In the genomic region with DNA sequence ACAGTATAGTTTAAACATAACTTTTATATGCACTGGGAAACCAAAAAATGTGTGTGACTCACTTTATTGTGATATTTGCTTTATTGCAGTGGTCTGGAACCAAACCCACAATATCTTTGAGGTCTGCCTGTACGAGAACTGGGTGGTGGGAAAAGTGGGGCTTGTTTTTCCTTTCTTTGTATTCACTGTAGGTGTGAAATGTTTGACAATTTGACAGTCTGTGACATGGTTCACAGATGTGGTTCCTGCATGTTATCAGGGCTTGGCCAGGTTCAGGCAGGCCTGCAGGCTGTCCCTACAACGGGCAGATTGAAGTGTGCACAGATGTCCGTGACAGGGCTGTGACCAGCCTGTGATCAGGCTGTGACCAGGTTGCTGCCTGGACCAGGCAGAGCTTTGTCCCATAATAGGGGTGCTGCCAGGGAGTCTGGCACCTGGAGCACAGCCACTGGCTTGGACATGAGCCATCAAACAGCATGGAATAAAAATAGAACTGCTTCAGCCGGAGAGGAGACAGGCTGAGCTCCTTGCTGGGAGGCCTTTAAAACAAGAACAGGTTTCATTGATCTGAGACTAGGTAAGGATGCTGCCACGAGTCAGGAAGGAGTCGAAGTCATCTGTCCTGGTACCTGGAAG, we compare ENCODE assay signal across 9 cellular contexts.
A peak's percentile ranks its signal among the peaks of the same experiment; 100 is the strongest.
DNase-seq lines count a peak whose midpoint lies in the region; ATAC-seq and TF ChIP-seq lines count a peak whose summit lies in the region.
"Had no signal": no experiment of that assay in that cellular context is flagged by ENCODE, and none has a peak within 500 bp of the region (broad histone marks: within the 10 kb centered on the region; RNA-seq: fewer than 3 reads in every experiment).

No MANE protein-coding gene starts in this region.

- no peaks in the 10 kb centered on the region for H3K36me3 ChIP-seq in neuronal stem cell (replicated peaks in 1 of 2; ENCODE audit: control insufficient read depth in 2 of 2, insufficient read depth in 2 of 2, low read length in 2 of 2)

- no peak overlapping the region for H2BK120ac ChIP-seq in neuronal stem cell (ENCODE audit: low read depth, low read length)

- no peak overlapping the region for H4K8ac ChIP-seq in neuronal stem cell (ENCODE audit: low read depth, low read length)

- H3K14ac ChIP-seq in neuronal stem cell (ENCODE audit: low read length) = peak overlapping the region; percentile 56

- no peak overlapping the region for H2BK12ac ChIP-seq in neuronal stem cell (ENCODE audit: low read length)

- H3K18ac ChIP-seq in neuronal stem cell (ENCODE audit: low read length) = peak overlapping the region; percentile 83

- H3K4me1 ChIP-seq in neuronal stem cell (ENCODE audit: control insufficient read depth in 2 of 2, insufficient read depth in 1 of 2, low read depth in 1 of 2, low read length in 2 of 2) = peaks cover 1 to 3% of the 10 kb centered on the region in 2 donors

- peaks cover 12% of the 10 kb centered on the region for H3K9me3 Mint-ChIP-seq in type B pancreatic cell

- no peak overlapping the region for H3K27ac ChIP-seq in neuronal stem cell (replicated peaks; ENCODE audit: low read length)
- H3K27ac ChIP-seq: parathyroid adenoma had no signal

- H3K27me3 ChIP-seq in neuronal stem cell (ENCODE audit: control insufficient read depth in 3 of 3, insufficient read depth in 3 of 3, low read depth in 1 of 3, low read length in 3 of 3) = peaks cover 2 to 16% (median 11%) of the 10 kb centered on the region in 3 experiments

- no CpG with 5 or more reads among the region's 6 CpGs for WGBS in neuronal stem cell (ENCODE audit: extremely low coverage in 2 of 2, insufficient read length in 2 of 2, insufficient replicate concordance in 1 of 2), 2 donors

- H3K4me2 ChIP-seq in neuronal stem cell (ENCODE audit: insufficient read depth, low read length, poor library complexity, severe bottlenecking) = no peak overlapping the region

- H2AK5ac ChIP-seq in neuronal stem cell (ENCODE audit: low read depth, low read length) = peak overlapping the region; percentile 81

- no peak overlapping the region for H4K91ac ChIP-seq in neuronal stem cell (ENCODE audit: low read depth, low read length, poor library complexity)

- H3K9me3 ChIP-seq in neuronal stem cell (replicated peaks in 1 of 2; ENCODE audit: control insufficient read depth in 2 of 2, insufficient read depth in 1 of 2, low read depth in 1 of 2, low read length in 2 of 2) = peaks cover 3 to 13% of the 10 kb centered on the region in 2 donors

- H3K23ac ChIP-seq in neuronal stem cell (ENCODE audit: low read depth, low read length, poor library complexity) = no peak overlapping the region

- H2BK5ac ChIP-seq in neuronal stem cell (ENCODE audit: low read length) = no peak overlapping the region

- H3K4ac ChIP-seq in neuronal stem cell (ENCODE audit: low read length) = no peak overlapping the region

- no peak overlapping the region for H3K27ac Mint-ChIP-seq in type B pancreatic cell

- no peak overlapping the region for H3K9ac ChIP-seq in neuronal stem cell (ENCODE audit: low read depth, low read length, poor library complexity)
- H3K9ac ChIP-seq: parathyroid adenoma had no signal

- H3K4me3 Mint-ChIP-seq in type B pancreatic cell = no peak overlapping the region

- peak; percentile 73 for DNase-seq in EH (ENCODE audit: low read depth)
- peak; percentile 94 for DNase-seq in NCI-H69 (lab: John Stamatoyannopoulos, UW)
- peak; percentile 52 for DNase-seq in central memory CD4-positive, alpha-beta T cell
- DNase-seq in neuronal stem cell (ENCODE audit: low spot score) = no peak
- DNase-seq in type B pancreatic cell (ENCODE audit: extremely low spot score, unreplicated experiment) = no peak

- ATAC-seq in GM21515 (IDR thresholded peaks at IDR 0.05; ENCODE audit: unreplicated experiment) (no peak), GM19452 (IDR thresholded peaks at IDR 0.05; ENCODE audit: unreplicated experiment) (no peak), GM19328 (IDR thresholded peaks at IDR 0.05; ENCODE audit: unreplicated experiment) (no peak)

- H3K79me1 ChIP-seq in neuronal stem cell (ENCODE audit: low read depth, low read length) = peaks cover 2% of the 10 kb centered on the region

- no peak overlapping the region for H3K4me3 ChIP-seq in neuronal stem cell (ENCODE audit: low read length in 2 of 2)

- peaks cover 8% of the 10 kb centered on the region for H3K27me3 Mint-ChIP-seq in type B pancreatic cell

- no peak overlapping the region for H2BK15ac ChIP-seq in neuronal stem cell (ENCODE audit: low read length)

- peaks cover 3% of the 10 kb centered on the region for H3K36me3 Mint-ChIP-seq in type B pancreatic cell

- TF ChIP-seq CTCF in type B pancreatic cell (conservative IDR thresholded peaks at IDR 0.05) = no peak

- no peak overlapping the region for H2AFZ ChIP-seq in neuronal stem cell (ENCODE audit: low read length)
- H2AFZ ChIP-seq: parathyroid adenoma had no signal

- H3K4me1 Mint-ChIP-seq in type B pancreatic cell (ENCODE audit: unreplicated experiment) = peaks cover 7% of the 10 kb centered on the region

Comparison
In these comparisons a context has a peak if more than half of its experiments do, and no peak if none do; other contexts are left out.
1. DNase-seq: peak in EH (single experiment), NCI-H69 (single experiment) and central memory CD4-positive, alpha-beta T cell (single experiment); none in neuronal stem cell (single experiment) and type B pancreatic cell (single experiment).